Comparison of ENCODE assay signal across 8 cellular contexts in genomic region chr4:140373328-140374129, GRCh38. TPM values are rescaled to one million over a fixed set of nuclear protein-coding genes. Genes with fewer than 3 reads are reported as not detected.
DNase-seq lines count a peak whose midpoint lies in the region; TF ChIP-seq lines count a peak whose summit lies in the region.

Gene SCOC (plus strand): TSS chr4:140373646. CDS start chr4:140379171, 5,525 bp downstream.

- TF ChIP-seq POLR2A in stomach (IDR thresholded peaks at IDR 0.05) = no peak

- H3K4me1 ChIP-seq in stomach = peaks cover 14 to 48% (median 31%) of the 10 kb centered on the region in 4 donors

- H3F3A ChIP-seq in neural cell (ENCODE audit: insufficient read depth, low read length, poor library complexity, severe bottlenecking) = no peaks in the 10 kb centered on the region

- H3K27ac ChIP-seq in neural cell (ENCODE audit: low read length) (peak within 1 kb of the TSS; percentile 89), stomach (peak within 1 kb of the TSS; percentile 87 to 92 (median 91))

- no peak for TF ChIP-seq CTCF in fibroblast of villous mesenchyme (IDR thresholded peaks at IDR 0.05; ENCODE audit: insufficient read depth, low read depth, low read length)
- peak; percentile 27 for TF ChIP-seq CTCF in neural cell (IDR thresholded peaks at IDR 0.05; ENCODE audit: poor library complexity, severe bottlenecking)
- TF ChIP-seq CTCF in stomach (IDR thresholded peaks at IDR 0.05) = peak in 1 of 7 experiments; percentile 1

- TF ChIP-seq EP300 in neural cell (conservative IDR thresholded peaks at IDR 0.05; ENCODE audit: poor library complexity, severe bottlenecking) = peak; percentile 48
- TF ChIP-seq EP300 in stomach (IDR thresholded peaks at IDR 0.05) = no peak

- intact Hi-C loops in stomach (cut with DNase I; ENCODE audit: low total_unique reads) = no loop called here

- H3K9ac ChIP-seq in neural cell (ENCODE audit: low read length) = peak within 1 kb of the TSS; percentile 86

- H3K4me3 ChIP-seq in H7 (ENCODE audit: insufficient read depth, low read depth, low read length) (peak within 1 kb of the TSS; percentile 85), fibroblast of villous mesenchyme (ENCODE audit: low read depth, low read length) (peak within 1 kb of the TSS; percentile 77), neural cell (ENCODE audit: low read length) (peak within 1 kb of the TSS; percentile 79), stomach (peak within 1 kb of the TSS; percentile 76 to 87 (median 82))

- peak; percentile 26 for TF ChIP-seq RAD21 in neural cell (conservative IDR thresholded peaks at IDR 0.05)

- H3K9me2 ChIP-seq in neural cell (ENCODE audit: insufficient read depth, low read length) = no peaks in the 10 kb centered on the region

- DNase-seq in ELF-1 (ENCODE audit: low read depth, low spot score) = peak; percentile 100
- peak; percentile 95 for DNase-seq in H7
- peak; percentile 99 for DNase-seq in M059J (ENCODE audit: low read depth)
- DNase-seq in SHP77 treated with DMSO at 0.1 percent for 48 hours (lab: John Stamatoyannopoulos, UW) = peak; percentile 91
- DNase-seq in activated gamma-delta T cell treated with Interleukin-2 at 50 U/mL for 16 hours = peak; percentile 96
- DNase-seq in fibroblast of villous mesenchyme (ENCODE audit: low read depth) = peak; percentile 99
- DNase-seq in stomach = peak; percentile 99

- H3K9me3 ChIP-seq in neural cell (ENCODE audit: low read length) (no peaks in the 10 kb centered on the region), stomach (no peaks in the 10 kb centered on the region)

- H3K4me2 ChIP-seq in neural cell (ENCODE audit: low read length) = peak within 1 kb of the TSS; percentile 76

- H3K79me2 ChIP-seq in neural cell (replicated peaks; ENCODE audit: insufficient read depth, low read length) = peaks cover 46% of the 10 kb centered on the region

- WGBS in stomach, 5 donors = 0 to 1% (median 1%) methylated on average over 22 to 63 of the region's 63 CpGs

- H4K20me1 ChIP-seq in neural cell (ENCODE audit: insufficient read depth) = no peaks in the 10 kb centered on the region

- H2AFZ ChIP-seq in neural cell (ENCODE audit: low read depth, low read length) = peak within 1 kb of the TSS; percentile 77

- no peaks in the 10 kb centered on the region for H3K36me3 ChIP-seq in H7 (replicated peaks; ENCODE audit: control insufficient read depth, insufficient read depth, low read length)
- no peaks in the 10 kb centered on the region for H3K36me3 ChIP-seq in neural cell (ENCODE audit: insufficient read depth, low read length)
- no peaks in the 10 kb centered on the region for H3K36me3 ChIP-seq in stomach

- H3K27me3 ChIP-seq in H7 (ENCODE audit: control insufficient read depth, insufficient read depth, low read length) (no peaks in the 10 kb centered on the region), neural cell (ENCODE audit: insufficient read depth, low read depth, low read length) (no peaks in the 10 kb centered on the region), stomach (no peaks in the 10 kb centered on the region)

TF ChIP-seq in neural cell, 6 proteins besides CTCF, POLR2A, EP300 and RAD21:
- TF ChIP-seq REST (IDR thresholded peaks at IDR 0.05; ENCODE audit: borderline replicate concordance) = peak; percentile 42
- TF ChIP-seq POLR2AphosphoS5 (IDR thresholded peaks at IDR 0.05) = peak; percentile 91
- TF ChIP-seq SMC3 (conservative IDR thresholded peaks at IDR 0.05; ENCODE audit: poor library complexity) = peak; percentile 22
- TF ChIP-seq TAF1 (IDR thresholded peaks at IDR 0.05; ENCODE audit: low read depth) = peak; percentile 64
- no peak for TF ChIP-seq EZH2 (IDR thresholded peaks at IDR 0.05; ENCODE audit: borderline replicate concordance, insufficient read depth, low read length, poor library complexity, severe bottlenecking)
- peak; percentile 70 for TF ChIP-seq MXI1 (conservative IDR thresholded peaks at IDR 0.05; ENCODE audit: poor library complexity, severe bottlenecking)

RNA-seq across cellular contexts. Expression of gene SCOC, which starts in this region (rescaled TPM):
- total RNA-seq in H7 (2014; rRNA removed; shearing (Covaris generic)) = 52.0 and 59.0 TPM in 2 replicates
- 47.5 and 83.0 TPM in 2 replicates for total RNA-seq in M059J (2014; rRNA removed; shearing (Covaris generic))
- total RNA-seq in fibroblast of villous mesenchyme (42.8 and 84.6 TPM in 2 replicates), stomach (10 to 100 TPM; 28.4 to 75.5 (median 54.3) TPM)
- polyA plus RNA-seq in neural cell (264 and 320 TPM in 2 replicates), stomach (100 to 1,000 TPM in 1 of 3 donors, 10 to 100 TPM in 2; 55.7 to 108 (median 76.5) TPM)
- 152 and 163 TPM in 2 replicates for polyA minus RNA-seq in neural cell

Comparison
In these comparisons a context has a peak if more than half of its experiments do, and no peak if none do; other contexts are left out.
1. Peak in every context shown above with its lines: DNase-seq, H3K4me3 ChIP-seq and H3K27ac ChIP-seq.